ENCODE assay signal across 28 cellular contexts in genomic region chr5:33462456-33462855, GRCh38.
"Had no signal": no experiment of that assay in that cellular context is flagged by ENCODE, and none has a peak within 500 bp of the region (broad histone marks: within the 10 kb centered on the region; RNA-seq: fewer than 3 reads in every experiment).

No MANE protein-coding gene starts in this region.

- H3K9me3 ChIP-seq: ascending aorta had no signal

- H3K4me3 ChIP-seq: ascending aorta, cardiac muscle cell, SK-N-MC had no signal

- H3K4me1 Mint-ChIP-seq: activated CD4-positive, alpha-beta T cell treated with anti-CD3 and anti-CD28 coated beads, Interleukin-2, amount 10 ng/mL, durations not matched to agents 7 days and 5 days; activated naive CD8-positive, alpha-beta T cell treated with anti-CD3 and anti-CD28 coated beads, Interleukin-2, amount 10 ng/mL, durations not matched to agents 7 days and 5 days had no signal

- H3K27me3 ChIP-seq: ascending aorta, brain microvascular endothelial cell, cardiac muscle cell had no signal

- H3K9me3 Mint-ChIP-seq: activated CD4-positive, alpha-beta memory T cell treated with anti-CD3 and anti-CD28 coated beads for 36 hours; activated CD4-positive, alpha-beta T cell treated with anti-CD3 and anti-CD28 coated beads, Interleukin-2, amount 10 ng/mL, durations not matched to agents 7 days and 5 days; activated naive CD8-positive, alpha-beta T cell treated with anti-CD3 and anti-CD28 coated beads, Interleukin-2, amount 10 ng/mL, durations not matched to agents 7 days and 5 days; activated T-cell treated with anti-CD3 and anti-CD28 coated beads, Interleukin-2, amount 50 U/mL, for 72 hours; activated T-helper 2 cell treated with anti-CD3 and anti-CD28 coated beads, Interferon-gamma antibody, Interleukin-2, Interleukin-4, amounts not matched to agents 10 μg/mL and 5 μg/mL and 100 μg/mL, durations not matched to agents 14 hours and 24 hours and 36 hours had no signal

- H3K4me3 Mint-ChIP-seq: activated CD4-positive, alpha-beta memory T cell treated with anti-CD3 and anti-CD28 coated beads for 36 hours; activated CD4-positive, alpha-beta T cell treated with anti-CD3 and anti-CD28 coated beads, Interleukin-2, amount 10 ng/mL, durations not matched to agents 7 days and 5 days; activated naive CD8-positive, alpha-beta T cell treated with anti-CD3 and anti-CD28 coated beads, Interleukin-2, amount 10 ng/mL, durations not matched to agents 7 days and 5 days; activated T-cell treated with anti-CD3 and anti-CD28 coated beads, Interleukin-2, amount 50 U/mL, for 72 hours had no signal

- H3K27ac Mint-ChIP-seq: activated CD4-positive, alpha-beta memory T cell treated with anti-CD3 and anti-CD28 coated beads for 36 hours; activated CD4-positive, alpha-beta T cell treated with anti-CD3 and anti-CD28 coated beads, Interleukin-2, amount 10 ng/mL, durations not matched to agents 7 days and 5 days; activated naive CD8-positive, alpha-beta T cell treated with anti-CD3 and anti-CD28 coated beads, Interleukin-2, amount 10 ng/mL, durations not matched to agents 7 days and 5 days; activated T-cell treated with anti-CD3 and anti-CD28 coated beads, Interleukin-2, amount 50 U/mL, for 72 hours; activated T-helper 2 cell treated with anti-CD3 and anti-CD28 coated beads, Interferon-gamma antibody, Interleukin-2, Interleukin-4, amounts not matched to agents 10 μg/mL and 5 μg/mL and 100 μg/mL, durations not matched to agents 14 hours and 24 hours and 36 hours had no signal

- H3K27ac ChIP-seq: ascending aorta, brain microvascular endothelial cell, cardiac muscle cell, SK-N-MC, VCaP had no signal

- H3K4me1 ChIP-seq: ascending aorta had no signal

- H3K27me3 Mint-ChIP-seq: activated CD4-positive, alpha-beta memory T cell treated with anti-CD3 and anti-CD28 coated beads for 36 hours; activated CD4-positive, alpha-beta T cell treated with anti-CD3 and anti-CD28 coated beads, Interleukin-2, amount 10 ng/mL, durations not matched to agents 7 days and 5 days; activated naive CD8-positive, alpha-beta T cell treated with anti-CD3 and anti-CD28 coated beads, Interleukin-2, amount 10 ng/mL, durations not matched to agents 7 days and 5 days had no signal

- DNase-seq: activated CD4-positive, alpha-beta memory T cell treated with anti-CD3 and anti-CD28 coated beads for 36 hours; activated CD4-positive, alpha-beta T cell treated with anti-CD3 and anti-CD28 coated beads, Interleukin-2, amount 10 ng/mL, durations not matched to agents 7 days and 5 days; activated CD4-positive, CD25-positive, alpha-beta regulatory T cell; activated CD8-positive, alpha-beta memory T cell treated with anti-CD3 and anti-CD28 coated beads for 24 hours; activated gamma-delta T cell treated with Interleukin-2 at 50 U/mL for 16 hours; activated naive CD4-positive, alpha-beta T cell treated with anti-CD3 and anti-CD28 coated beads, Interleukin-2, amount 50 U/mL, for 16 hours; activated naive CD8-positive, alpha-beta T cell treated with anti-CD3 and anti-CD28 coated beads, Interleukin-2, amount 10 ng/mL, durations not matched to agents 7 days and 5 days; activated T-cell treated with anti-CD3 and anti-CD28 coated beads, Interleukin-2, amount 50 U/mL, for 72 hours; amniotic stem cell; brain microvascular endothelial cell; Karpas-422; MM.1S; NCI-H1105; NCI-H1436 treated with DMSO at 0.1 percent for 48 hours; NCI-H2029; NCI-H2107; NCI-H345; NCI-H510A; NCI-H69; NK-92 treated with Interleukin-12 subunit alpha and Interleukin-12 subunit beta, amount 100 ng/mL, for 24 hours; OCI-M1; RPMI8226; T-helper 1 cell had no signal
